ENCODE assay signal across 11 cellular contexts in genomic region chr3:4821331-4821730, GRCh38.
DNase-seq lines count a peak whose midpoint lies in the region.
"Had no signal": no experiment of that assay in that cellular context is flagged by ENCODE, and none has a peak within 500 bp of the region (broad histone marks: within the 10 kb centered on the region; RNA-seq: fewer than 3 reads in every experiment).

No MANE protein-coding gene starts in this region.

- DNase-seq in activated naive CD4-positive, alpha-beta T cell treated with Interleukin-2 at 50 U/mL for 16 hours: peak; percentile 31
- DNase-seq in activated naive CD4-positive, alpha-beta T cell (lab: John Stamatoyannopoulos, UW): no peak
- DNase-seq in activated T-cell treated with anti-CD3 and anti-CD28 coated beads, Interleukin-2, amount 50 U/mL, for 1 hour: peak; percentile 48
- DNase-seq in islet precursor cell: peak; percentile 93
- DNase-seq in COR-L47 (lab: John Stamatoyannopoulos, UW): no peak
- DNase-seq in DMS153 treated with DMSO at 0.1 percent for 48 hours (lab: John Stamatoyannopoulos, UW; ENCODE audit: unreplicated experiment): no peak
- no peak for DNase-seq in NCI-H1417 treated with DMSO at 0.1 percent for 48 hours (lab: John Stamatoyannopoulos, UW)
- DNase-seq: amniotic stem cell, GF-D8, NCI-H2171 treated with DMSO at 0.1 percent for 48 hours had no signal

- peaks cover 84% of the 10 kb centered on the region for H3K4me1 Mint-ChIP-seq in stimulated activated naive CD8-positive, alpha-beta T cell treated with anti-CD3 and anti-CD28 coated beads, Interleukin-15, Interleukin-2, amounts not matched to agents 100 ng/mL and 50 ng/mL, for 24 hours (ENCODE audit: low read depth)

- peak overlapping the region; percentile 70 for H3K4me3 Mint-ChIP-seq in stimulated activated naive CD8-positive, alpha-beta T cell treated with anti-CD3 and anti-CD28 coated beads, Interleukin-15, Interleukin-2, amounts not matched to agents 100 ng/mL and 50 ng/mL, for 24 hours

- no peaks in the 10 kb centered on the region for H3K27me3 Mint-ChIP-seq in stimulated activated naive CD8-positive, alpha-beta T cell treated with anti-CD3 and anti-CD28 coated beads, Interleukin-15, Interleukin-2, amounts not matched to agents 100 ng/mL and 50 ng/mL, for 24 hours

- H3K36me3 Mint-ChIP-seq in stimulated activated naive CD8-positive, alpha-beta T cell treated with anti-CD3 and anti-CD28 coated beads, Interleukin-15, Interleukin-2, amounts not matched to agents 100 ng/mL and 50 ng/mL, for 24 hours (ENCODE audit: low read depth): peaks cover 88% of the 10 kb centered on the region

- H3K27ac Mint-ChIP-seq in stimulated activated naive CD8-positive, alpha-beta T cell treated with anti-CD3 and anti-CD28 coated beads, Interleukin-15, Interleukin-2, amounts not matched to agents 100 ng/mL and 50 ng/mL, for 24 hours: peak overlapping the region; percentile 99

- peaks cover 9% of the 10 kb centered on the region for H3K9me3 Mint-ChIP-seq in stimulated activated naive CD8-positive, alpha-beta T cell treated with anti-CD3 and anti-CD28 coated beads, Interleukin-15, Interleukin-2, amounts not matched to agents 100 ng/mL and 50 ng/mL, for 24 hours

Comparison
In these comparisons a context has a peak if more than half of its experiments do, and no peak if none do; other contexts are left out.
1. DNase-seq: peak in activated naive CD4-positive, alpha-beta T cell treated with Interleukin-2 at 50 U/mL for 16 hours (single experiment), activated T-cell treated with anti-CD3 and anti-CD28 coated beads, Interleukin-2, amount 50 U/mL, for 1 hour (single experiment) and islet precursor cell (single experiment); none in activated naive CD4-positive, alpha-beta T cell (0 of 4), COR-L47 (single experiment), DMS153 treated with DMSO at 0.1 percent for 48 hours (single experiment) and NCI-H1417 treated with DMSO at 0.1 percent for 48 hours (single experiment).